In the genomic region with DNA sequence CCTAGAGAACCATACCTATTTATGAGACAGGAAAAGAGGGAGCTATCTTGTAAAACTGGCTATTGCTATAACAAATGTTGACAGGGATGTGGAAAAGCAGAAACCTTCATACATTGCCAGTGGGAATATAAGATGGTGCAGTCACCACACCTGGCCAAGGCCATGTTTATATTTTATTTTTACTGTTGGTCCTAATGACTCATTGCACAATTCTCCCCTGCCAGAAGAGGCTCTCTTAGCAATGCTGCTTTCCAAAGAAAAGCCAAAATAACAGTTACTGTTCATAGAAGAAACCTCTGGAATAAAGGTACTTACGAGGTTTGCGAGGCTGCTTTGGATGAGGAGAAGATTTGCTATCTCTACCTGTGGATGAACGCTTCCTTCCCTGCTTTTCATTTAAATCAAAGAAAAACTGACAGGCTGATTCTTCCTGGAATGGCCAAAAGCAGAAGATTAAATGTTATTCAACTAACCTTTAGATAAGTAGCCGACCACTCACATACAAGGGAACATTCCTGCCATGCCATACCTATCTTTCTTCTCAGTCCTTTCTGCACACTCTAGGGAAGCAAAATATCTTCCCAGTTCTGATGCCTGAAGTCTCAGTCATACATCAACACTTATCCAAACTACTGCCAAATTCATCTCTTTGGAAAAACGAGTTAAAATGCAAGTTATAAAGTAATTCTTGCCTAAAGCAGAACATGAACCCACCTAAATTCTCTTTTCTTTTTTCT, we compare ENCODE assay signal across 22 cellular contexts.
"Had no signal": no experiment of that assay in that cellular context is flagged by ENCODE, and none has a peak within 500 bp of the region (broad histone marks: within the 10 kb centered on the region; RNA-seq: fewer than 3 reads in every experiment).

No MANE protein-coding gene starts in this region.

- H3K4me1 Mint-ChIP-seq: activated naive CD8-positive, alpha-beta T cell treated with anti-CD3 and anti-CD28 coated beads, Interleukin-2, amount 50 U/mL, for 24 hours; nephron progenitor cell had no signal

- H3K9me3 ChIP-seq: ascending aorta, esophagus squamous epithelium, lower lobe of right lung, prostate gland, right atrium auricular region, stomach, upper lobe of left lung had no signal

- H3K4me3 Mint-ChIP-seq: activated naive CD4-positive, alpha-beta T cell treated with anti-CD3 and anti-CD28 coated beads for 36 hours; activated naive CD8-positive, alpha-beta T cell treated with anti-CD3 and anti-CD28 coated beads, Interleukin-2, amount 50 U/mL, for 24 hours; effector memory CD8-positive, alpha-beta T cell; nephron progenitor cell had no signal

- DNase-seq: activated CD4-positive, alpha-beta T cell treated with anti-CD3 and anti-CD28 coated beads, Interleukin-2, amount 50 U/mL, for 48 hours; activated naive CD4-positive, alpha-beta T cell treated with anti-CD3 and anti-CD28 coated beads for 36 hours; activated naive CD8-positive, alpha-beta T cell treated with anti-CD3 and anti-CD28 coated beads, Interleukin-2, amount 50 U/mL, for 24 hours; activated T-cell treated with anti-CD3 and anti-CD28 coated beads, Interleukin-2, amount 50 U/mL, for 1 hour; effector memory CD8-positive, alpha-beta T cell; esophagus squamous epithelium; foreskin keratinocyte; hippocampal formation; lower lobe of right lung; nephron progenitor cell; occipital lobe; stimulated activated CD4-positive, alpha-beta T cell treated with anti-CD3 and anti-CD28 coated beads, Interleukin-2, amount 100 ng/mL, for 48 hours; stomach; SW 1271; T-helper 2 cell; upper lobe of left lung; WERI-Rb-1 had no signal

- H3K27ac ChIP-seq: ascending aorta, esophagus squamous epithelium, foreskin keratinocyte, lower lobe of right lung, prostate gland, right atrium auricular region, stomach, upper lobe of left lung, WERI-Rb-1 had no signal

- H3K9me3 Mint-ChIP-seq: activated naive CD4-positive, alpha-beta T cell treated with anti-CD3 and anti-CD28 coated beads for 36 hours; activated naive CD8-positive, alpha-beta T cell treated with anti-CD3 and anti-CD28 coated beads, Interleukin-2, amount 50 U/mL, for 24 hours; activated T-helper 2 cell treated with anti-CD3 and anti-CD28 coated beads, Interferon-gamma antibody, Interleukin-2, Interleukin-4, amounts not matched to agents 10 μg/mL and 5 μg/mL and 100 μg/mL, durations not matched to agents 14 hours and 24 hours and 36 hours; effector memory CD8-positive, alpha-beta T cell; nephron progenitor cell had no signal

- ATAC-seq: activated naive CD8-positive, alpha-beta T cell treated with anti-CD3 and anti-CD28 coated beads, Interleukin-2, amount 50 U/mL, for 24 hours; effector memory CD8-positive, alpha-beta T cell; foreskin keratinocyte; lower lobe of right lung had no signal

- H3K27me3 Mint-ChIP-seq: activated naive CD8-positive, alpha-beta T cell treated with anti-CD3 and anti-CD28 coated beads, Interleukin-2, amount 50 U/mL, for 24 hours; effector memory CD8-positive, alpha-beta T cell had no signal

- FAIRE-seq: keratinocyte had no signal

- H3K27me3 ChIP-seq: ascending aorta, esophagus squamous epithelium, foreskin keratinocyte, right atrium auricular region, stomach, upper lobe of left lung had no signal

- H3K36me3 ChIP-seq: prostate gland had no signal

- H3K27ac Mint-ChIP-seq: activated naive CD4-positive, alpha-beta T cell treated with anti-CD3 and anti-CD28 coated beads for 36 hours; activated naive CD8-positive, alpha-beta T cell treated with anti-CD3 and anti-CD28 coated beads, Interleukin-2, amount 50 U/mL, for 24 hours; activated T-helper 2 cell treated with anti-CD3 and anti-CD28 coated beads, Interferon-gamma antibody, Interleukin-2, Interleukin-4, amounts not matched to agents 10 μg/mL and 5 μg/mL and 100 μg/mL, durations not matched to agents 14 hours and 24 hours and 36 hours; effector memory CD8-positive, alpha-beta T cell; nephron progenitor cell had no signal

- H3K4me1 ChIP-seq: ascending aorta, esophagus squamous epithelium, foreskin keratinocyte, lower lobe of right lung, prostate gland, right atrium auricular region, stomach, upper lobe of left lung had no signal

- H3K4me3 ChIP-seq: ascending aorta, esophagus squamous epithelium, lower lobe of right lung, prostate gland, right atrium auricular region, stomach, upper lobe of left lung had no signal
